Comparison of ENCODE assay signal across 5 cellular contexts in the genomic region with DNA sequence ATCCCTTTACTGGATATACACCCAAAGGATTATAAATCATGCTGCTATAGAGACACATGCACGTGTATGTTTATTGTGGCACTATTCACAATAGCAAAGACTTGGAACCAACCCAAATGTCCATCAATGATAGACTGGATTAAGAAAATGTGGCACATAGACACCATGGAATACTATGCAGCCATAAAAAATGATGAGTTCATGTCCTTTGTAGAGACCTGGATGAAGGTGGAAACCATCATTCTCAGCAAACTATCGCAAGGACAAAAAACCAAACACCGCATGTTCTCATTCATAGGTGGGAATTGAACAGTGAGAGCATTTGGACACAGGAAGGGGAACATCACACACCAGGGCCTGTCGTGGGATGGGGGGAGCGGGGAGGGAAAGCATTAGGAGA. TPM values are rescaled to one million over a fixed set of nuclear protein-coding genes. Genes with fewer than 3 reads are reported as not detected.
"Had no signal": no experiment of that assay in that cellular context is flagged by ENCODE, and none has a peak within 500 bp of the region (broad histone marks: within the 10 kb centered on the region; RNA-seq: fewer than 3 reads in every experiment).

No MANE protein-coding gene starts in this region.

RNA-seq across cellular contexts. Expression of a gene that starts 58.0 kb away (rescaled TPM):
- total RNA-seq: HepG2, HT-29, HT1080, IMR-90 had no signal
- polyA plus RNA-seq: IgD-negative memory B cell, IMR-90 had no signal
